17 cellular contexts compared by ENCODE assay signal in genomic region chr7:64320547-64321495, GRCh38. TPM values are rescaled to one million over a fixed set of nuclear protein-coding genes. Genes with fewer than 3 reads are reported as not detected.
DNase-seq lines count a peak whose midpoint lies in the region; ATAC-seq and TF ChIP-seq lines count a peak whose summit lies in the region.
"Had no signal": no experiment of that assay in that cellular context is flagged by ENCODE, and none has a peak within 500 bp of the region (broad histone marks: within the 10 kb centered on the region; RNA-seq: fewer than 3 reads in every experiment).

No MANE protein-coding gene starts in this region.

- peak; percentile 46 for TF ChIP-seq CTCF in left ventricle myocardium inferior (IDR thresholded peaks at IDR 0.05; ENCODE audit: borderline replicate concordance)
- peak in 1 of 2 donors; percentile 26 for TF ChIP-seq CTCF in right atrium auricular region (IDR thresholded peaks at IDR 0.05)
- no peak for TF ChIP-seq CTCF in CD14-positive monocyte (IDR thresholded peaks at IDR 0.05)

- peaks cover 22% of the 10 kb centered on the region for H3K36me3 ChIP-seq in left ventricle myocardium inferior
- no peaks in the 10 kb centered on the region for H3K36me3 ChIP-seq in right atrium auricular region
- H3K36me3 ChIP-seq: neutrophil, upper lobe of right lung had no signal

- DNase-seq in left ventricle myocardium inferior (no peak), right atrium auricular region (ENCODE audit: low spot score) (no peak), RPMI8226 (peak; percentile 67), NCI-H1048 (lab: John Stamatoyannopoulos, UW) (no peak), T-cell (no peak), CD14-positive monocyte (ENCODE audit: low spot score) (no peak)
- DNase-seq: activated CD4-positive, alpha-beta T cell treated with anti-CD3 and anti-CD28 coated beads for 4 hours; H9; NCI-H446; SJCRH30; upper lobe of right lung had no signal

- no peak overlapping the region for H3K4me3 ChIP-seq in left ventricle myocardium inferior
- no peak overlapping the region for H3K4me3 ChIP-seq in right atrium auricular region
- H3K4me3 ChIP-seq: lung, SJCRH30, smooth muscle cell, upper lobe of right lung had no signal

- no peaks in the 10 kb centered on the region for H3K27me3 Mint-ChIP-seq in T-cell
- no peaks in the 10 kb centered on the region for H3K27me3 Mint-ChIP-seq in CD14-positive monocyte (ENCODE audit: low read depth in 3 of 3)

- H3K27ac Mint-ChIP-seq in T-cell = no peak overlapping the region
- H3K27ac Mint-ChIP-seq in CD14-positive monocyte = no peak overlapping the region
- H3K27ac Mint-ChIP-seq: activated T-helper 2 cell treated with anti-CD3 and anti-CD28 coated beads, Interferon-gamma antibody, Interleukin-2, Interleukin-4, amounts not matched to agents 10 μg/mL and 5 μg/mL and 100 μg/mL, durations not matched to agents 14 hours and 24 hours and 36 hours; H9 had no signal

- H3K36me3 Mint-ChIP-seq in T-cell (peaks cover 65% of the 10 kb centered on the region), CD14-positive monocyte (peaks cover 26 to 46% of the 10 kb centered on the region in 2 donors)

- intact Hi-C loops in left ventricle myocardium inferior (cut with micrococcal nuclease) = no loop called here
- intact Hi-C loops in CD14-positive monocyte (cut with micrococcal nuclease) = no loop called here

- H3K9me3 Mint-ChIP-seq in T-cell = peaks cover 4 to 30% (median 14%) of the 10 kb centered on the region in 3 donors
- H3K9me3 Mint-ChIP-seq in CD14-positive monocyte = peaks cover 14 to 40% (median 33%) of the 10 kb centered on the region in 7 donors

- H3K4me1 ChIP-seq in left ventricle myocardium inferior (peaks cover 1% of the 10 kb centered on the region), right atrium auricular region (peaks cover 0 to 2% of the 10 kb centered on the region in 2 donors)
- H3K4me1 ChIP-seq: SJCRH30, upper lobe of right lung had no signal

- CTCF ChIA-PET in T-cell (lab: Charles Lee) = interaction anchor here in 1 of 2 donors (1.1 kb wide), 1 partner anchor 14 kb away, joined by 4 read pairs; no protein-coding TSS in a partner anchor

- H3K4me3 Mint-ChIP-seq in T-cell = no peak overlapping the region
- no peak overlapping the region for H3K4me3 Mint-ChIP-seq in CD14-positive monocyte
- H3K4me3 Mint-ChIP-seq: H9 had no signal

- H3K27me3 ChIP-seq in left ventricle myocardium inferior (ENCODE audit: low read depth) (no peaks in the 10 kb centered on the region), right atrium auricular region (no peaks in the 10 kb centered on the region)
- H3K27me3 ChIP-seq: neutrophil, SJCRH30, upper lobe of right lung had no signal

- ATAC-seq in HG02938 (IDR thresholded peaks at IDR 0.05; ENCODE audit: unreplicated experiment) (peak; percentile 50), HG02798 (IDR thresholded peaks at IDR 0.05; ENCODE audit: poor library complexity, unreplicated experiment) (no peak), T-cell (replicated peaks in 1 of 4) (no peak)
- ATAC-seq: upper lobe of right lung had no signal

- POLR2A ChIA-PET in T-cell (lab: Charles Lee) = interaction anchor here in 1 of 2 donors (0.5 kb wide), 1 partner anchor 722 kb away, joined by 6 read pairs; no protein-coding TSS in a partner anchor

- no peak overlapping the region for H3K27ac ChIP-seq in left ventricle myocardium inferior (replicated peaks)
- no peak overlapping the region for H3K27ac ChIP-seq in right atrium auricular region
- H3K27ac ChIP-seq: neutrophil, SJCRH30, upper lobe of right lung had no signal

- H3K4me1 Mint-ChIP-seq in T-cell (peaks cover 11 to 30% (median 23%) of the 10 kb centered on the region in 3 donors), CD14-positive monocyte (peaks cover 2% of the 10 kb centered on the region)
- H3K4me1 Mint-ChIP-seq: H9 had no signal

- peaks cover 10% of the 10 kb centered on the region for H3K9me3 ChIP-seq in left ventricle myocardium inferior (replicated peaks)
- no peaks in the 10 kb centered on the region for H3K9me3 ChIP-seq in right atrium auricular region
- H3K9me3 ChIP-seq: neutrophil had no signal

RNA-seq across cellular contexts. Expression of gene ZNF736, which starts 7.1 kb away (rescaled TPM):
- total RNA-seq in left ventricle myocardium inferior (4.1 TPM), right atrium auricular region (1 to 10 TPM; 1.4 to 1.7 TPM), T-cell (10 to 100 TPM; 21.8 to 31.2 (median 24.2) TPM)
- polyA plus RNA-seq in CD14-positive monocyte = 1 to 10 TPM; 1.3 to 1.4 TPM
- total RNA-seq: H9, smooth muscle cell had no signal
- polyA plus RNA-seq: smooth muscle cell had no signal
